ENCODE assay signal across 17 cellular contexts in the genomic region with DNA sequence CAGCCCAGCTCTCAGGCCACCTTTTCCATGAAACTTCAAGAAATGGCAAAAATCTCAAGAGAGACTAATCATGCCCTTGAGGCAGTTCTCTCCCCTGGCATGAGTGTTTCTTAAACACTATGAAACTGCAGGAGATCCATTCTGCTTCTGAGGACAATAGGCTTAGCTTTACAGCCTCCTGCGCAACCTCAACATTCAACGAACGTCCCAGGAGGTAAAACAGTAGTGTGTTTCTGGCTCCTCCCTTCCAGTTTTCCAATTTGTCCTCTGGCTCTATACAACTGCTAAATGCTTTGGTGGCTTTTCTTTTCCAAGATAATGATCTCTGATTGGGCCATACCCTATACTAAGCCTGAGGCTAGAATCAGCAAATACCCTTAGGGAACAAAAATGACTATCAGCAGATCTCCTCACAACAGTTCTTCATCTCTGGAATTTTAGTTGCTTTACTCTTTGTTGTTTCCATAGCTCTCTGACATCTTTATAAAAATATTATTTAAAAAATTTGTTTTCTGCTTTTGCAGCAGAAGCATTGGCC.
DNase-seq lines count a peak whose midpoint lies in the region; TF ChIP-seq lines count a peak whose summit lies in the region.
"Had no signal": no experiment of that assay in that cellular context is flagged by ENCODE, and none has a peak within 500 bp of the region (broad histone marks: within the 10 kb centered on the region; RNA-seq: fewer than 3 reads in every experiment).

No MANE protein-coding gene starts in this region.

- no peak overlapping the region for H3K4ac ChIP-seq in mesenchymal stem cell (ENCODE audit: low read depth in 1 of 2, low read length in 2 of 2)

- POLR2A ChIA-PET in HEK293 (lab: Yijun Ruan, JAX): no interaction called here

- H3K4me1 ChIP-seq in BLaER1: peaks cover 66% of the 10 kb centered on the region
- H3K4me1 ChIP-seq in HEK293 (ENCODE audit: control insufficient read depth, insufficient read depth, low read length): no peaks in the 10 kb centered on the region
- no peaks in the 10 kb centered on the region for H3K4me1 ChIP-seq in NT2/D1 (ENCODE audit: insufficient read depth, insufficient read length)
- peaks cover 10% of the 10 kb centered on the region for H3K4me1 ChIP-seq in mesenchymal stem cell (ENCODE audit: control insufficient read depth, insufficient read depth, low read depth, low read length)
- H3K4me1 ChIP-seq in SJCRH30: no peaks in the 10 kb centered on the region

- whole genome bisulfite sequencing in mesenchymal stem cell: 98% methylated on average over 3 of the region's 3 CpGs

- no peak overlapping the region for H3K9ac ChIP-seq in BLaER1
- no peak overlapping the region for H3K9ac ChIP-seq in NT2/D1 (ENCODE audit: insufficient read length, low read depth)
- no peak overlapping the region for H3K9ac ChIP-seq in mesenchymal stem cell (ENCODE audit: low read length)

- no peak overlapping the region for H2AFZ ChIP-seq in mesenchymal stem cell (ENCODE audit: low read depth, low read length)

- H3K14ac ChIP-seq in mesenchymal stem cell (ENCODE audit: low read length in 2 of 2): no peak overlapping the region

- H4K91ac ChIP-seq in mesenchymal stem cell (ENCODE audit: low read length): no peak overlapping the region

- H3K4me3 ChIP-seq in BLaER1: no peak overlapping the region
- H3K4me3 ChIP-seq in HEK293 (ENCODE audit: low read depth, low read length): no peak overlapping the region
- no peak overlapping the region for H3K4me3 ChIP-seq in NT2/D1 (ENCODE audit: insufficient read length, low read depth)
- H3K4me3 ChIP-seq in mesenchymal stem cell (ENCODE audit: insufficient read depth in 1 of 2, low read depth in 1 of 2, low read length in 2 of 2): no peak overlapping the region
- no peak overlapping the region for H3K4me3 ChIP-seq in SJCRH30
- H3K4me3 ChIP-seq: MG63 had no signal

- H3K27ac ChIP-seq in BLaER1 (peak overlapping the region; percentile 27; the same call in 1 of the 2 replicates), HEK293 (ENCODE audit: extremely low read depth, low read depth, low read length) (no peak overlapping the region), mesenchymal stem cell (ENCODE audit: low read length, poor library complexity, severe bottlenecking) (no peak overlapping the region), SJCRH30 (no peak overlapping the region)

- DNase-seq in NT2/D1 (ENCODE audit: low read depth, low spot score): peak; percentile 65
- no peak for DNase-seq in mesenchymal stem cell
- no peak for DNase-seq in NCI-H748 treated with DMSO at 0.1 percent for 48 hours (lab: John Stamatoyannopoulos, UW)
- no peak for DNase-seq in effector CD8-positive, alpha-beta T cell (lab: John Stamatoyannopoulos, UW)
- DNase-seq in CD1c-positive myeloid dendritic cell (ENCODE audit: extremely low spot score): no peak
- DNase-seq in SJCRH30: no peak
- DNase-seq: DMS53, GF-D8, Kasumi-1, MG63, NCI-H1048, NCI-H1417 treated with DMSO at 0.1 percent for 48 hours, NCI-H187, NCI-H510A treated with DMSO at 0.1 percent for 48 hours, OCI-M1 had no signal

- H3K36me3 ChIP-seq in BLaER1: peaks cover 6% of the 10 kb centered on the region; the same call in 1 of the 2 replicates
- no peaks in the 10 kb centered on the region for H3K36me3 ChIP-seq in HEK293 (ENCODE audit: control insufficient read depth in 2 of 2, insufficient read depth in 1 of 2, low read length in 2 of 2)
- H3K36me3 ChIP-seq in NT2/D1 (ENCODE audit: insufficient read depth, insufficient read length, low read length): no peaks in the 10 kb centered on the region
- H3K36me3 ChIP-seq in mesenchymal stem cell (ENCODE audit: control insufficient read depth in 1 of 2, insufficient read depth in 2 of 2, low read depth in 1 of 2, low read length in 2 of 2): no peaks in the 10 kb centered on the region
- no peaks in the 10 kb centered on the region for H3K36me3 ChIP-seq in SJCRH30
- H3K36me3 ChIP-seq: MG63 had no signal

- peak overlapping the region; percentile 4 for H2AK5ac ChIP-seq in mesenchymal stem cell (ENCODE audit: low read length, severe bottlenecking)

- no peaks in the 10 kb centered on the region for H3K79me1 ChIP-seq in mesenchymal stem cell (replicated peaks; ENCODE audit: low read length, poor library complexity, severe bottlenecking)

- H3K9me3 ChIP-seq in BLaER1: peaks cover 35% of the 10 kb centered on the region
- H3K9me3 ChIP-seq in HEK293 (ENCODE audit: control insufficient read depth, insufficient read depth, low read depth, low read length): no peaks in the 10 kb centered on the region
- H3K9me3 ChIP-seq in NT2/D1 (ENCODE audit: insufficient read depth, low read length): peaks cover 10% of the 10 kb centered on the region; the same call in 1 of the 2 replicates
- H3K9me3 ChIP-seq in mesenchymal stem cell (ENCODE audit: control insufficient read depth, low read length): no peaks in the 10 kb centered on the region
- H3K9me3 ChIP-seq in SJCRH30 (replicated peaks): no peaks in the 10 kb centered on the region
- H3K9me3 ChIP-seq: MG63 had no signal

- H3K18ac ChIP-seq in mesenchymal stem cell (ENCODE audit: low read depth in 1 of 2, low read length in 2 of 2): no peak overlapping the region

- H3K4me2 ChIP-seq in BLaER1 (no peak overlapping the region), mesenchymal stem cell (ENCODE audit: low read length, poor library complexity, severe bottlenecking) (no peak overlapping the region)

- no peak overlapping the region for H3K23ac ChIP-seq in mesenchymal stem cell (ENCODE audit: low read length in 2 of 2)

- H3K27me3 ChIP-seq in BLaER1 (no peaks in the 10 kb centered on the region), NT2/D1 (ENCODE audit: insufficient read depth, insufficient read length) (no peaks in the 10 kb centered on the region), mesenchymal stem cell (ENCODE audit: control insufficient read depth in 1 of 2, insufficient read depth in 1 of 2, low read length in 2 of 2) (no peaks in the 10 kb centered on the region), SJCRH30 (no peaks in the 10 kb centered on the region)
- H3K27me3 ChIP-seq: MG63 had no signal

- no peak for TF ChIP-seq CTCF in HEK293 (tag by site-specific recombination; IDR thresholded peaks at IDR 0.05)

- H2BK5ac ChIP-seq in mesenchymal stem cell (ENCODE audit: low read depth, low read length, poor library complexity, severe bottlenecking): no peak overlapping the region

- H2BK120ac ChIP-seq in mesenchymal stem cell (ENCODE audit: low read depth, low read length): no peak overlapping the region

- CTCF ChIA-PET in HEK293 (lab: Yijun Ruan, JAX): no interaction called here

- H2BK12ac ChIP-seq in mesenchymal stem cell (ENCODE audit: low read length in 2 of 2): no peak overlapping the region

- H4K20me1 ChIP-seq in BLaER1: no peaks in the 10 kb centered on the region

- H2BK15ac ChIP-seq in mesenchymal stem cell (ENCODE audit: low read depth, poor library complexity, severe bottlenecking): no peak overlapping the region

- H4K8ac ChIP-seq in mesenchymal stem cell (ENCODE audit: low read length): no peak overlapping the region

TF ChIP-seq in HEK293, 187 proteins besides CTCF, POLR2A, EP300 and RAD21:
- TF ChIP-seq ZNF704 (tag by site-specific recombination; IDR thresholded peaks at IDR 0.05) (no peak), ZNF664 (tag by site-specific recombination; IDR thresholded peaks at IDR 0.05) (no peak), FEZF1 (tag by site-specific recombination; IDR thresholded peaks at IDR 0.05) (peak; percentile 45; the same call in 1 of the 2 replicates), ZIC2 (tag by site-specific recombination; IDR thresholded peaks at IDR 0.05) (peak; percentile 35; the same call in 1 of the 2 replicates)
